Comparison of ENCODE assay signal across 13 cellular contexts in the genomic region with DNA sequence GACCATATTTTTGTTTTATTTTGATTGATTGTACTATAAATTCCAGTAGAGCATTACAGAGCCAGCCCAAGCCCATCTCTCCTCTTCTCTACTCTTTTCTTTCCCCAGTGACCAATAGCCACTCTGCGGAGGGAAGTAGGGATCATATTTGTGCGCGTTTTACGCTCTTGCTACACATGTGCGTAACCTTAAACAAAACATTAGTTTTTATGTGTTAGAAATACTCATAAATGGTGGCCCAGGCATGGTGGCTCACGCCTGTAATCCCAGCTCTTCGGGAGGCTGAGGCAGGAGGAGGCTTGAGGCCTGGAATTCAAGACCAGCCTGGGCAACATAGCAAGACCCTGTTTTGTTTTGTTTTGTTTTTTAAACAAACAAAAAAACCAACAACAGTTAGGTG.
"Had no signal": no experiment of that assay in that cellular context is flagged by ENCODE, and none has a peak within 500 bp of the region (broad histone marks: within the 10 kb centered on the region; RNA-seq: fewer than 3 reads in every experiment).

No MANE protein-coding gene starts in this region.

- H3K36me3 ChIP-seq: cardiac muscle cell had no signal

- FAIRE-seq: endometrium, islet of Langerhans had no signal

- H3K4me3 ChIP-seq: cardiac muscle cell had no signal

- DNase-seq: activated CD8-positive, alpha-beta memory T cell treated with anti-CD3 and anti-CD28 coated beads, Interleukin-2, amount 50 U/mL, for 4 hours; activated naive CD4-positive, alpha-beta T cell; left colon; midbrain; retina; stimulated activated CD4-positive, alpha-beta T cell treated with anti-CD3 and anti-CD28 coated beads, Interleukin-2, amount 100 ng/mL, for 48 hours; stimulated activated naive CD4-positive, alpha-beta T cell; T-helper 9 cell; trophoblast cell had no signal

- H3K27me3 ChIP-seq: cardiac muscle cell had no signal

- ATAC-seq: activated CD4-positive, CD25-positive, alpha-beta regulatory T cell treated with anti-CD3 and anti-CD28 coated beads, Interleukin-2, amount 50 U/mL, for 24 hours; left colon had no signal
